19 cellular contexts compared by ENCODE assay signal in genomic region chr14:28671425-28671824, GRCh38.
DNase-seq lines count a peak whose midpoint lies in the region; ATAC-seq, FAIRE-seq and TF ChIP-seq lines count a peak whose summit lies in the region.
"Had no signal": no experiment of that assay in that cellular context is flagged by ENCODE, and none has a peak within 500 bp of the region (broad histone marks: within the 10 kb centered on the region; RNA-seq: fewer than 3 reads in every experiment).

No MANE protein-coding gene starts in this region.

- no peaks in the 10 kb centered on the region for H3K79me2 ChIP-seq in HepG2 (ENCODE audit: insufficient read depth, low read length)

- peaks cover 87% of the 10 kb centered on the region for H3K9me3 ChIP-seq in HepG2 (ENCODE audit: low read length)
- H3K9me3 ChIP-seq in heart left ventricle = no peaks in the 10 kb centered on the region
- H3K9me3 ChIP-seq: prostate gland, tibial artery had no signal

- no peak for TF ChIP-seq RAD21 in HepG2 (CRISPR knock-in tag; IDR thresholded peaks at IDR 0.05)

- DNase-seq in DMS153 treated with DMSO at 0.1 percent for 48 hours (lab: John Stamatoyannopoulos, UW; ENCODE audit: unreplicated experiment) = peak; percentile 33
- peak; percentile 92 for DNase-seq in NCI-H146 (lab: John Stamatoyannopoulos, UW)
- peak; percentile 47 for DNase-seq in astrocyte of the hippocampus (ENCODE audit: low read depth, low spot score)
- peak; percentile 88 for DNase-seq in iris pigment epithelial cell (ENCODE audit: low read depth)
- DNase-seq in HepG2 (ENCODE audit: low spot score) = no peak
- no peak for DNase-seq in D721Med (ENCODE audit: insufficient read length, low spot score)
- no peak for DNase-seq in dorsolateral prefrontal cortex
- DNase-seq in heart left ventricle = no peak
- DNase-seq: amygdala; erythroblast; GM23248; hypothalamus; SHP77 treated with DMSO at 0.1 percent for 48 hours; stimulated activated naive CD4-positive, alpha-beta T cell; T-helper 2 cell; tibial artery had no signal

- intact Hi-C loops in HepG2 (cut with micrococcal nuclease; ENCODE audit: unreplicated experiment) = no loop called here
- intact Hi-C loops in dorsolateral prefrontal cortex (cut with DNase I) = no loop called here
- intact Hi-C loops in heart left ventricle (cut with DNase I) = no loop called here

- FAIRE-seq in HepG2 (lab: Jason Lieb, UNC) (no peak), D721Med (lab: Jason Lieb, UNC) (no peak)

- H3K36me3 ChIP-seq in HepG2 (replicated peaks in 1 of 2; ENCODE audit: control insufficient read depth in 1 of 2, insufficient read depth in 2 of 2, low read length in 2 of 2) = no peaks in the 10 kb centered on the region
- H3K36me3 ChIP-seq in heart left ventricle = no peaks in the 10 kb centered on the region
- H3K36me3 ChIP-seq: prostate gland, tibial artery had no signal

- no TSS peak for BruUV-seq in HepG2 (replicated peaks; lab: Mats Ljungman, UMichigan)

- no peak overlapping the region for H3K4me2 ChIP-seq in HepG2 (ENCODE audit: low read depth, low read length)

- TF ChIP-seq CTCF in HepG2 (CRISPR knock-in tag; IDR thresholded peaks at IDR 0.05) = no peak
- no peak for TF ChIP-seq CTCF in D721Med (IDR thresholded peaks at IDR 0.05; ENCODE audit: insufficient read depth, missing control alignments)
- no peak for TF ChIP-seq CTCF in dorsolateral prefrontal cortex (IDR thresholded peaks at IDR 0.05 in 54 of 56, conservative IDR thresholded peaks at IDR 0.05 in 2 of 56; ENCODE audit: low read depth in 1 of 56, partially characterized antibody in 56 of 56)
- no peak for TF ChIP-seq CTCF in heart left ventricle (IDR thresholded peaks at IDR 0.05)

- no peak overlapping the region for H2AFZ ChIP-seq in HepG2 (ENCODE audit: low read length)
- H2AFZ ChIP-seq: GM23248 had no signal

- in situ Hi-C loops in HepG2 (cut with HindIII; ENCODE audit: extremely low pct_ligation_motif_present, low pct_unique_long_range_greater_than_20kb) = no loop called here

- H3K9ac ChIP-seq in HepG2 (ENCODE audit: insufficient read depth, low read depth, low read length) = no peak overlapping the region
- H3K9ac ChIP-seq: GM23248 had no signal

- WGBS in HepG2 (ENCODE audit: low lambda C conversion rate) = 1% methylated on average over 2 of the region's 2 CpGs
- WGBS in heart left ventricle, 4 donors = 17 to 36% (median 24%) methylated on average over 2 of the region's 2 CpGs

- POLR2A ChIA-PET in HepG2 (lab: Yijun Ruan, JAX) = no interaction called here

- ATAC-seq in HepG2 (no peak), heart left ventricle (no peak)
- ATAC-seq: activated CD4-positive, CD25-positive, alpha-beta regulatory T cell treated with anti-CD3 and anti-CD28 coated beads, Interleukin-2, amount 50 U/mL, for 24 hours had no signal

- no peak overlapping the region for H3K4me3 ChIP-seq in HepG2 (replicated peaks in 1 of 3; ENCODE audit: insufficient read depth in 1 of 3, low read depth in 2 of 3, low read length in 3 of 3)
- no peak overlapping the region for H3K4me3 ChIP-seq in dorsolateral prefrontal cortex
- no peak overlapping the region for H3K4me3 ChIP-seq in heart left ventricle
- H3K4me3 ChIP-seq: coronary artery, GM23248, prostate gland, tibial artery had no signal

- H3K4me1 ChIP-seq in HepG2 (ENCODE audit: insufficient read depth, low read length) = no peaks in the 10 kb centered on the region
- no peaks in the 10 kb centered on the region for H3K4me1 ChIP-seq in heart left ventricle
- H3K4me1 ChIP-seq: prostate gland, tibial artery had no signal

- no peaks in the 10 kb centered on the region for H3K27me3 ChIP-seq in HepG2 (ENCODE audit: control insufficient read depth in 1 of 2, insufficient read depth in 2 of 2, low read length in 2 of 2)
- H3K27me3 ChIP-seq in dorsolateral prefrontal cortex = no peaks in the 10 kb centered on the region
- no peaks in the 10 kb centered on the region for H3K27me3 ChIP-seq in heart left ventricle
- H3K27me3 ChIP-seq: tibial artery had no signal

- CTCF ChIA-PET in HepG2 (lab: Yijun Ruan, JAX; ENCODE audit: low intra/inter-chr PET ratio, low total read pairs) = no interaction called here

- no peaks in the 10 kb centered on the region for H4K20me1 ChIP-seq in HepG2 (ENCODE audit: insufficient read depth, low read length)

- TF ChIP-seq POLR2A in HepG2 (IDR thresholded peaks at IDR 0.05; ENCODE audit: insufficient read depth in 1 of 2, low read depth in 2 of 2, low read length in 2 of 2) = no peak
- no peak for TF ChIP-seq POLR2A in heart left ventricle (IDR thresholded peaks at IDR 0.05)

- TF ChIP-seq EP300 in HepG2 (IDR thresholded peaks at IDR 0.05; ENCODE audit: low read depth in 2 of 2, low read length in 2 of 2) = no peak
- TF ChIP-seq EP300 in HepG2 (CRISPR knock-in tag; IDR thresholded peaks at IDR 0.05; ENCODE audit: borderline replicate concordance) = no peak

- H3K27ac ChIP-seq in HepG2 (ENCODE audit: extremely low read length, insufficient read depth, low read length) = no peak overlapping the region
- H3K27ac ChIP-seq in dorsolateral prefrontal cortex = no peak overlapping the region
- no peak overlapping the region for H3K27ac ChIP-seq in heart left ventricle
- H3K27ac ChIP-seq: coronary artery, GM23248, prostate gland, tibial artery had no signal

TF ChIP-seq in HepG2, 621 proteins besides CTCF, POLR2A, EP300 and RAD21:
- TF ChIP-seq HMGA1 (CRISPR knock-in tag; conservative IDR thresholded peaks at IDR 0.05) (no peak), SAP130 (CRISPR knock-in tag; IDR thresholded peaks at IDR 0.05; ENCODE audit: low read depth) (no peak), PAXIP1 (CRISPR knock-in tag; conservative IDR thresholded peaks at IDR 0.05) (no peak), ZFP62 (CRISPR knock-in tag; IDR thresholded peaks at IDR 0.05) (no peak), ZSCAN31 (CRISPR knock-in tag; IDR thresholded peaks at IDR 0.05; ENCODE audit: low read depth) (no peak), PHF21A (CRISPR knock-in tag; IDR thresholded peaks at IDR 0.05) (no peak), TOE1 (CRISPR knock-in tag; IDR thresholded peaks at IDR 0.05) (no peak), HOXD1 (CRISPR knock-in tag; IDR thresholded peaks at IDR 0.05) (no peak), ZNF337 (CRISPR knock-in tag; IDR thresholded peaks at IDR 0.05; ENCODE audit: borderline replicate concordance, low read depth) (no peak), SUZ12 (IDR thresholded peaks at IDR 0.05; ENCODE audit: low read depth, low read length) (no peak), EED (CRISPR knock-in tag; IDR thresholded peaks at IDR 0.05) (no peak), ZNF235 (CRISPR knock-in tag; IDR thresholded peaks at IDR 0.05; ENCODE audit: borderline replicate concordance) (no peak), KDM5B (CRISPR knock-in tag; IDR thresholded peaks at IDR 0.05; ENCODE audit: borderline replicate concordance) (no peak)
TF ChIP-seq in HepG2: peak in this region for 0.

Comparison
In these comparisons a context has a peak if more than half of its experiments do, and no peak if none do; other contexts are left out.
1. DNase-seq: peak in DMS153 treated with DMSO at 0.1 percent for 48 hours (single experiment), NCI-H146 (single experiment), astrocyte of the hippocampus (single experiment) and iris pigment epithelial cell (single experiment); none in HepG2 (single experiment), D721Med (single experiment), dorsolateral prefrontal cortex (0 of 10) and heart left ventricle (0 of 5).